Comparison of ENCODE assay signal across 1 cellular context in genomic region chrX:13125188-13125587, GRCh38.
TF ChIP-seq lines count a peak whose summit lies in the region.

No MANE protein-coding gene starts in this region.

TF ChIP-seq in IMR-90, 13 proteins besides CTCF, POLR2A, EP300 and RAD21:
- TF ChIP-seq ELK1 (IDR thresholded peaks at IDR 0.05; ENCODE audit: borderline replicate concordance, low read depth, low read length) (no peak), MAZ (IDR thresholded peaks at IDR 0.05; ENCODE audit: borderline replicate concordance, low read depth, low read length) (no peak), CEBPB (IDR thresholded peaks at IDR 0.05; ENCODE audit: low read depth, low read length) (no peak), SMC3 (IDR thresholded peaks at IDR 0.05; ENCODE audit: low read depth, low read length) (no peak), BHLHE40 (IDR thresholded peaks at IDR 0.05; ENCODE audit: low read depth, low read length) (no peak), USF2 (IDR thresholded peaks at IDR 0.05; ENCODE audit: low read depth, low read length) (no peak), MAFK (IDR thresholded peaks at IDR 0.05; ENCODE audit: low read depth, low read length) (no peak), RFX5 (IDR thresholded peaks at IDR 0.05; ENCODE audit: low read depth, low read length) (no peak), CHD1 (IDR thresholded peaks at IDR 0.05; ENCODE audit: low read depth, low read length) (no peak), NFE2L2 (IDR thresholded peaks at IDR 0.05; ENCODE audit: low read depth, low read length) (no peak), FOS (IDR thresholded peaks at IDR 0.05; ENCODE audit: low read depth, low read length) (no peak), MXI1 (IDR thresholded peaks at IDR 0.05; ENCODE audit: borderline replicate concordance, low read depth, low read length) (no peak), RCOR1 (IDR thresholded peaks at IDR 0.05; ENCODE audit: insufficient replicate concordance, low read length) (no peak)
